In the genomic region with DNA sequence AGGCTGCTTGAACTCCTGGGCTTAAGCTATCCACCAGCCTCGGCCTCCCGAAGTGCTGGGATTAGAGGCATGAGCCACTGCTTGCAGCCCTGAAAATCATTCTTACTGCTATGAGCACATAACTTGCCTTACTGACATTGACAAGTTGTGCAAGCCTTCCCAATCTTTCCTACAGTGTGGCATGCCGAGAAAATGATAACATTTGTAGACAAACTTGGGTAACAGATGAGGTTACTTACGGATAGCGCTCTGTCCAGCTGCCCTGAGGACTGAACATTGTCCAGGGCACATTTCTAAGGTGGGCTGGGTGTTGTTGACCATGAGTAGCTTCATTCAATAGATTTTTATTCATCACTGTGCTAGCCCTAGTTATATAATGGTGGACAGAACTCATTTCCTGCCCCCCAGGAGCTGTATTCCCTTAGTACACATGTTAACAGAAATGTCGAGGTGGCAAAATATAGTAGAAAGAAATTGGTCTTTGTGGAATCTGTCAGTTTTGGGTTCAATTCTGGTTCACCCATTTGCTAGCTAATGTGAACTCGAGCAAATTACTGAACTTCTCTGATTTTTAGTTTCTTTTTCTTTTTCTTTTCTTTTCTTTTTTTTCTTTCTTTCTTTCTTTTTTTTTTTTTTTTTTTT, we compare ENCODE assay signal across 1 cellular context.
TF ChIP-seq lines count a peak whose summit lies in the region.

No MANE protein-coding gene starts in this region.

TF ChIP-seq in HepG2, 621 proteins besides CTCF, POLR2A, EP300 and RAD21 (continued from another document and continues in another):
- TF ChIP-seq, protein P1, sequence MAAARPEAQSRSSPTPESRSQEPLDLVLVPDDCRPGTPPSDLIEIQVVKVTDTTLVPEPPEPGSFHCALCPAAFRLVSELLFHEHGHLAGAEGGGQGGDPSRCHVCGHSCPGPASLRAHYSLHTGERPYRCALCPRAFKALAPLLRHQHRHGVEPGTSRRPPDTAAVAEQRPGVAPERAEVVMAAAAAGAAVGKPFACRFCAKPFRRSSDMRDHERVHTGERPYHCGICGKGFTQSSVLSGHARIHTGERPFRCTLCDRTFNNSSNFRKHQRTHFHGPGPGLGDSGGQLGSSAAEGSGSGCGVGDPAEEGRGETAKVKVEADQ (CRISPR knock-in tag; IDR thresholded peaks at IDR 0.05; ENCODE audit: borderline replicate concordance), result no peak
- TF ChIP-seq TBX2 (CRISPR knock-in tag; IDR thresholded peaks at IDR 0.05; ENCODE audit: borderline replicate concordance) (peak; percentile 25; the same call in 1 of the 2 replicates), ZNF460 (CRISPR knock-in tag; IDR thresholded peaks at IDR 0.05; ENCODE audit: borderline replicate concordance) (no peak), CEBPB (IDR thresholded peaks at IDR 0.05; ENCODE audit: borderline replicate concordance, low read depth, low read length) (peak; percentile 90), SMAD9 (CRISPR knock-in tag; IDR thresholded peaks at IDR 0.05) (no peak), ZNF724P (CRISPR knock-in tag; IDR thresholded peaks at IDR 0.05; ENCODE audit: borderline replicate concordance) (no peak), ZNF720 (CRISPR knock-in tag; IDR thresholded peaks at IDR 0.05) (no peak), NCOA1 (CRISPR knock-in tag; IDR thresholded peaks at IDR 0.05) (no peak), SRY (CRISPR knock-in tag; IDR thresholded peaks at IDR 0.05) (no peak), HHEX (CRISPR knock-in tag; IDR thresholded peaks at IDR 0.05) (no peak), ZNF772 (CRISPR knock-in tag; IDR thresholded peaks at IDR 0.05) (no peak), ZFY (CRISPR knock-in tag; IDR thresholded peaks at IDR 0.05) (no peak), ZEB1 (IDR thresholded peaks at IDR 0.05; ENCODE audit: insufficient replicate concordance, low read depth) (no peak), SNRNP70 (IDR thresholded peaks at IDR 0.05; ENCODE audit: low read depth, low read length) (no peak), MAFK (conservative IDR thresholded peaks at IDR 0.05 in 1 of 2, IDR thresholded peaks at IDR 0.05 in 1 of 2; ENCODE audit: low read length in 2 of 2) (peak; percentile 50 to 77), ZNF660 (CRISPR knock-in tag; IDR thresholded peaks at IDR 0.05; ENCODE audit: borderline replicate concordance, low read depth) (no peak), SPEN (CRISPR knock-in tag; IDR thresholded peaks at IDR 0.05; ENCODE audit: low read depth) (no peak), HNRNPK (IDR thresholded peaks at IDR 0.05; ENCODE audit: low read depth, low read length, poor library complexity, severe bottlenecking) (no peak), PITX1 (CRISPR knock-in tag; IDR thresholded peaks at IDR 0.05) (peak; percentile 41; the same call in 1 of the 2 replicates), SUZ12 (IDR thresholded peaks at IDR 0.05; ENCODE audit: low read depth, low read length) (no peak), HIVEP1 (CRISPR knock-in tag; IDR thresholded peaks at IDR 0.05) (no peak), KDM2A (CRISPR knock-in tag; IDR thresholded peaks at IDR 0.05; ENCODE audit: borderline replicate concordance, low read depth) (no peak), ZNF781 (CRISPR knock-in tag; IDR thresholded peaks at IDR 0.05; ENCODE audit: borderline replicate concordance, not compliant biosample characterization) (no peak), DPF2 (CRISPR knock-in tag; IDR thresholded peaks at IDR 0.05; ENCODE audit: borderline replicate concordance, low read depth) (0 out of 2 replicates have a peak, but pooled peaks have one; percentile 34), RXRB (CRISPR knock-in tag; IDR thresholded peaks at IDR 0.05; ENCODE audit: borderline replicate concordance) (peak; percentile 53), ZNF567 (CRISPR knock-in tag; IDR thresholded peaks at IDR 0.05; ENCODE audit: borderline replicate concordance) (no peak), XRCC5 (optimal IDR thresholded peaks at IDR 0.05; ENCODE audit: low read length) (no peak), HOXA5 (CRISPR knock-in tag; IDR thresholded peaks at IDR 0.05) (no peak)
- TF ChIP-seq, protein P2, sequence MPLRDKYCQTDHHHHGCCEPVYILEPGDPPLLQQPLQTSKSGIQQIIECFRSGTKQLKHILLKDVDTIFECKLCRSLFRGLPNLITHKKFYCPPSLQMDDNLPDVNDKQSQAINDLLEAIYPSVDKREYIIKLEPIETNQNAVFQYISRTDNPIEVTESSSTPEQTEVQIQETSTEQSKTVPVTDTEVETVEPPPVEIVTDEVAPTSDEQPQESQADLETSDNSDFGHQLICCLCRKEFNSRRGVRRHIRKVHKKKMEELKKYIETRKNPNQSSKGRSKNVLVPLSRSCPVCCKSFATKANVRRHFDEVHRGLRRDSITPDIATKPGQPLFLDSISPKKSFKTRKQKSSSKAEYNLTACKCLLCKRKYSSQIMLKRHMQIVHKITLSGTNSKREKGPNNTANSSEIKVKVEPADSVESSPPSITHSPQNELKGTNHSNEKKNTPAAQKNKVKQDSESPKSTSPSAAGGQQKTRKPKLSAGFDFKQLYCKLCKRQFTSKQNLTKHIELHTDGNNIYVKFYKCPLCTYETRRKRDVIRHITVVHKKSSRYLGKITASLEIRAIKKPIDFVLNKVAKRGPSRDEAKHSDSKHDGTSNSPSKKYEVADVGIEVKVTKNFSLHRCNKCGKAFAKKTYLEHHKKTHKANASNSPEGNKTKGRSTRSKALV (CRISPR knock-in tag; IDR thresholded peaks at IDR 0.05), result no peak
- TF ChIP-seq, protein P3, sequence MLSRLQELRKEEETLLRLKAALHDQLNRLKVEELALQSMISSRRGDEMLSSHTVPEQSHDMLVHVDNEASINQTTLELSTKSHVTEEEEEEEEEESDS (CRISPR knock-in tag; IDR thresholded peaks at IDR 0.05; ENCODE audit: borderline replicate concordance), result no peak
- TF ChIP-seq, protein P4, sequence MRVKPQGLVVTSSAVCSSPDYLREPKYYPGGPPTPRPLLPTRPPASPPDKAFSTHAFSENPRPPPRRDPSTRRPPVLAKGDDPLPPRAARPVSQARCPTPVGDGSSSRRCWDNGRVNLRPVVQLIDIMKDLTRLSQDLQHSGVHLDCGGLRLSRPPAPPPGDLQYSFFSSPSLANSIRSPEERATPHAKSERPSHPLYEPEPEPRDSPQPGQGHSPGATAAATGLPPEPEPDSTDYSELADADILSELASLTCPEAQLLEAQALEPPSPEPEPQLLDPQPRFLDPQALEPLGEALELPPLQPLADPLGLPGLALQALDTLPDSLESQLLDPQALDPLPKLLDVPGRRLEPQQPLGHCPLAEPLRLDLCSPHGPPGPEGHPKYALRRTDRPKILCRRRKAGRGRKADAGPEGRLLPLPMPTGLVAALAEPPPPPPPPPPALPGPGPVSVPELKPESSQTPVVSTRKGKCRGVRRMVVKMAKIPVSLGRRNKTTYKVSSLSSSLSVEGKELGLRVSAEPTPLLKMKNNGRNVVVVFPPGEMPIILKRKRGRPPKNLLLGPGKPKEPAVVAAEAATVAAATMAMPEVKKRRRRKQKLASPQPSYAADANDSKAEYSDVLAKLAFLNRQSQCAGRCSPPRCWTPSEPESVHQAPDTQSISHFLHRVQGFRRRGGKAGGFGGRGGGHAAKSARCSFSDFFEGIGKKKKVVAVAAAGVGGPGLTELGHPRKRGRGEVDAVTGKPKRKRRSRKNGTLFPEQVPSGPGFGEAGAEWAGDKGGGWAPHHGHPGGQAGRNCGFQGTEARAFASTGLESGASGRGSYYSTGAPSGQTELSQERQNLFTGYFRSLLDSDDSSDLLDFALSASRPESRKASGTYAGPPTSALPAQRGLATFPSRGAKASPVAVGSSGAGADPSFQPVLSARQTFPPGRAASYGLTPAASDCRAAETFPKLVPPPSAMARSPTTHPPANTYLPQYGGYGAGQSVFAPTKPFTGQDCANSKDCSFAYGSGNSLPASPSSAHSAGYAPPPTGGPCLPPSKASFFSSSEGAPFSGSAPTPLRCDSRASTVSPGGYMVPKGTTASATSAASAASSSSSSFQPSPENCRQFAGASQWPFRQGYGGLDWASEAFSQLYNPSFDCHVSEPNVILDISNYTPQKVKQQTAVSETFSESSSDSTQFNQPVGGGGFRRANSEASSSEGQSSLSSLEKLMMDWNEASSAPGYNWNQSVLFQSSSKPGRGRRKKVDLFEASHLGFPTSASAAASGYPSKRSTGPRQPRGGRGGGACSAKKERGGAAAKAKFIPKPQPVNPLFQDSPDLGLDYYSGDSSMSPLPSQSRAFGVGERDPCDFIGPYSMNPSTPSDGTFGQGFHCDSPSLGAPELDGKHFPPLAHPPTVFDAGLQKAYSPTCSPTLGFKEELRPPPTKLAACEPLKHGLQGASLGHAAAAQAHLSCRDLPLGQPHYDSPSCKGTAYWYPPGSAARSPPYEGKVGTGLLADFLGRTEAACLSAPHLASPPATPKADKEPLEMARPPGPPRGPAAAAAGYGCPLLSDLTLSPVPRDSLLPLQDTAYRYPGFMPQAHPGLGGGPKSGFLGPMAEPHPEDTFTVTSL (CRISPR knock-in tag; IDR thresholded peaks at IDR 0.05; ENCODE audit: borderline replicate concordance), result no peak; the same call in 1 of the 2 replicates
- TF ChIP-seq, protein P5, sequence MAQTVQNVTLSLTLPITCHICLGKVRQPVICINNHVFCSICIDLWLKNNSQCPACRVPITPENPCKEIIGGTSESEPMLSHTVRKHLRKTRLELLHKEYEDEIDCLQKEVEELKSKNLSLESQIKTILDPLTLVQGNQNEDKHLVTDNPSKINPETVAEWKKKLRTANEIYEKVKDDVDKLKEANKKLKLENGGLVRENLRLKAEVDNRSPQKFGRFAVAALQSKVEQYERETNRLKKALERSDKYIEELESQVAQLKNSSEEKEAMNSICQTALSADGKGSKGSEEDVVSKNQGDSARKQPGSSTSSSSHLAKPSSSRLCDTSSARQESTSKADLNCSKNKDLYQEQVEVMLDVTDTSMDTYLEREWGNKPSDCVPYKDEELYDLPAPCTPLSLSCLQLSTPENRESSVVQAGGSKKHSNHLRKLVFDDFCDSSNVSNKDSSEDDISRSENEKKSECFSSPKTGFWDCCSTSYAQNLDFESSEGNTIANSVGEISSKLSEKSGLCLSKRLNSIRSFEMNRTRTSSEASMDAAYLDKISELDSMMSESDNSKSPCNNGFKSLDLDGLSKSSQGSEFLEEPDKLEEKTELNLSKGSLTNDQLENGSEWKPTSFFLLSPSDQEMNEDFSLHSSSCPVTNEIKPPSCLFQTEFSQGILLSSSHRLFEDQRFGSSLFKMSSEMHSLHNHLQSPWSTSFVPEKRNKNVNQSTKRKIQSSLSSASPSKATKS (CRISPR knock-in tag; IDR thresholded peaks at IDR 0.05), result no peak
- TF ChIP-seq, protein P6, sequence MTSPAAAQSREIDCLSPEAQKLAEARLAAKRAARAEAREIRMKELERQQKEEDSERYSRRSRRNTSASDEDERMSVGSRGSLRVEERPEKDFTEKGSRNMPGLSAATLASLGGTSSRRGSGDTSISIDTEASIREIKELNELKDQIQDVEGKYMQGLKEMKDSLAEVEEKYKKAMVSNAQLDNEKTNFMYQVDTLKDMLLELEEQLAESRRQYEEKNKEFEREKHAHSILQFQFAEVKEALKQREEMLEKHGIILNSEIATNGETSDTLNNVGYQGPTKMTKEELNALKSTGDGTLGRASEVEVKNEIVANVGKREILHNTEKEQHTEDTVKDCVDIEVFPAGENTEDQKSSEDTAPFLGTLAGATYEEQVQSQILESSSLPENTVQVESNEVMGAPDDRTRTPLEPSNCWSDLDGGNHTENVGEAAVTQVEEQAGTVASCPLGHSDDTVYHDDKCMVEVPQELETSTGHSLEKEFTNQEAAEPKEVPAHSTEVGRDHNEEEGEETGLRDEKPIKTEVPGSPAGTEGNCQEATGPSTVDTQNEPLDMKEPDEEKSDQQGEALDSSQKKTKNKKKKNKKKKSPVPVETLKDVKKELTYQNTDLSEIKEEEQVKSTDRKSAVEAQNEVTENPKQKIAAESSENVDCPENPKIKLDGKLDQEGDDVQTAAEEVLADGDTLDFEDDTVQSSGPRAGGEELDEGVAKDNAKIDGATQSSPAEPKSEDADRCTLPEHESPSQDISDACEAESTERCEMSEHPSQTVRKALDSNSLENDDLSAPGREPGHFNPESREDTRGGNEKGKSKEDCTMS (CRISPR knock-in tag; conservative IDR thresholded peaks at IDR 0.05), result no peak
- TF ChIP-seq, protein P7, sequence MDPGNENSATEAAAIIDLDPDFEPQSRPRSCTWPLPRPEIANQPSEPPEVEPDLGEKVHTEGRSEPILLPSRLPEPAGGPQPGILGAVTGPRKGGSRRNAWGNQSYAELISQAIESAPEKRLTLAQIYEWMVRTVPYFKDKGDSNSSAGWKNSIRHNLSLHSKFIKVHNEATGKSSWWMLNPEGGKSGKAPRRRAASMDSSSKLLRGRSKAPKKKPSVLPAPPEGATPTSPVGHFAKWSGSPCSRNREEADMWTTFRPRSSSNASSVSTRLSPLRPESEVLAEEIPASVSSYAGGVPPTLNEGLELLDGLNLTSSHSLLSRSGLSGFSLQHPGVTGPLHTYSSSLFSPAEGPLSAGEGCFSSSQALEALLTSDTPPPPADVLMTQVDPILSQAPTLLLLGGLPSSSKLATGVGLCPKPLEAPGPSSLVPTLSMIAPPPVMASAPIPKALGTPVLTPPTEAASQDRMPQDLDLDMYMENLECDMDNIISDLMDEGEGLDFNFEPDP (CRISPR knock-in tag; conservative IDR thresholded peaks at IDR 0.05), result no peak
- TF ChIP-seq, protein P8, sequence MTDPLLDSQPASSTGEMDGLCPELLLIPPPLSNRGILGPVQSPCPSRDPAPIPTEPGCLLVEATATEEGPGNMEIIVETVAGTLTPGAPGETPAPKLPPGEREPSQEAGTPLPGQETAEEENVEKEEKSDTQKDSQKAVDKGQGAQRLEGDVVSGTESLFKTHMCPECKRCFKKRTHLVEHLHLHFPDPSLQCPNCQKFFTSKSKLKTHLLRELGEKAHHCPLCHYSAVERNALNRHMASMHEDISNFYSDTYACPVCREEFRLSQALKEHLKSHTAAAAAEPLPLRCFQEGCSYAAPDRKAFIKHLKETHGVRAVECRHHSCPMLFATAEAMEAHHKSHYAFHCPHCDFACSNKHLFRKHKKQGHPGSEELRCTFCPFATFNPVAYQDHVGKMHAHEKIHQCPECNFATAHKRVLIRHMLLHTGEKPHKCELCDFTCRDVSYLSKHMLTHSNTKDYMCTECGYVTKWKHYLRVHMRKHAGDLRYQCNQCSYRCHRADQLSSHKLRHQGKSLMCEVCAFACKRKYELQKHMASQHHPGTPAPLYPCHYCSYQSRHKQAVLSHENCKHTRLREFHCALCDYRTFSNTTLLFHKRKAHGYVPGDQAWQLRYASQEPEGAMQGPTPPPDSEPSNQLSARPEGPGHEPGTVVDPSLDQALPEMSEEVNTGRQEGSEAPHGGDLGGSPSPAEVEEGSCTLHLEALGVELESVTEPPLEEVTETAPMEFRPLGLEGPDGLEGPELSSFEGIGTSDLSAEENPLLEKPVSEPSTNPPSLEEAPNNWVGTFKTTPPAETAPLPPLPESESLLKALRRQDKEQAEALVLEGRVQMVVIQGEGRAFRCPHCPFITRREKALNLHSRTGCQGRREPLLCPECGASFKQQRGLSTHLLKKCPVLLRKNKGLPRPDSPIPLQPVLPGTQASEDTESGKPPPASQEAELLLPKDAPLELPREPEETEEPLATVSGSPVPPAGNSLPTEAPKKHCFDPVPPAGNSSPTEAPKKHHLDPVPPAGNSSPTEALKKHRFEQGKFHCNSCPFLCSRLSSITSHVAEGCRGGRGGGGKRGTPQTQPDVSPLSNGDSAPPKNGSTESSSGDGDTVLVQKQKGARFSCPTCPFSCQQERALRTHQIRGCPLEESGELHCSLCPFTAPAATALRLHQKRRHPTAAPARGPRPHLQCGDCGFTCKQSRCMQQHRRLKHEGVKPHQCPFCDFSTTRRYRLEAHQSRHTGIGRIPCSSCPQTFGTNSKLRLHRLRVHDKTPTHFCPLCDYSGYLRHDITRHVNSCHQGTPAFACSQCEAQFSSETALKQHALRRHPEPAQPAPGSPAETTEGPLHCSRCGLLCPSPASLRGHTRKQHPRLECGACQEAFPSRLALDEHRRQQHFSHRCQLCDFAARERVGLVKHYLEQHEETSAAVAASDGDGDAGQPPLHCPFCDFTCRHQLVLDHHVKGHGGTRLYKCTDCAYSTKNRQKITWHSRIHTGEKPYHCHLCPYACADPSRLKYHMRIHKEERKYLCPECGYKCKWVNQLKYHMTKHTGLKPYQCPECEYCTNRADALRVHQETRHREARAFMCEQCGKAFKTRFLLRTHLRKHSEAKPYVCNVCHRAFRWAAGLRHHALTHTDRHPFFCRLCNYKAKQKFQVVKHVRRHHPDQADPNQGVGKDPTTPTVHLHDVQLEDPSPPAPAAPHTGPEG (CRISPR knock-in tag; IDR thresholded peaks at IDR 0.05), result no peak
